8 cellular contexts compared by ENCODE assay signal in genomic region chr1:248873993-248874671, GRCh38. TPM values are rescaled to one million over a fixed set of nuclear protein-coding genes. Genes with fewer than 3 reads are reported as not detected.
DNase-seq lines count a peak whose midpoint lies in the region; ATAC-seq and TF ChIP-seq lines count a peak whose summit lies in the region.

No MANE protein-coding gene starts in this region.

- H3K36me3 ChIP-seq in vagina: no peaks in the 10 kb centered on the region

- H3K4me3 ChIP-seq in GM08714 (ENCODE audit: low read length) (peak overlapping the region; percentile 72), vagina (peak overlapping the region; percentile 68)

- H3K9me3 Mint-ChIP-seq in T-helper 1 cell treated with Interleukin-12 subunit alpha and Interleukin-12 subunit beta and Interleukin-4 antibody, amounts not matched to agents 30 μg/mL and 1 μg/mL, for 36 hours: no peaks in the 10 kb centered on the region

- no peaks in the 10 kb centered on the region for H3K9me3 ChIP-seq in vagina

- peak overlapping the region; percentile 94 for H3K27ac Mint-ChIP-seq in T-helper 1 cell treated with Interleukin-12 subunit alpha and Interleukin-12 subunit beta and Interleukin-4 antibody, amounts not matched to agents 30 μg/mL and 1 μg/mL, for 36 hours

- TF ChIP-seq CTCF in vagina (IDR thresholded peaks at IDR 0.05): no peak

- peak; percentile 72 for ATAC-seq in HG02840 (IDR thresholded peaks at IDR 0.05; ENCODE audit: low FRiP score, unreplicated experiment)

- H3K4me1 Mint-ChIP-seq in T-helper 1 cell treated with Interleukin-12 subunit alpha and Interleukin-12 subunit beta and Interleukin-4 antibody, amounts not matched to agents 30 μg/mL and 1 μg/mL, for 36 hours (ENCODE audit: low read depth): peaks cover 20% of the 10 kb centered on the region

- H3K36me3 Mint-ChIP-seq in T-helper 1 cell treated with Interleukin-12 subunit alpha and Interleukin-12 subunit beta and Interleukin-4 antibody, amounts not matched to agents 30 μg/mL and 1 μg/mL, for 36 hours (ENCODE audit: low read depth): peaks cover 3% of the 10 kb centered on the region

- H3K4me1 ChIP-seq in vagina: peaks cover 8% of the 10 kb centered on the region

- H3K27me3 ChIP-seq in vagina: no peaks in the 10 kb centered on the region

- DNase-seq in NCI-H1436 (lab: John Stamatoyannopoulos, UW): peak; percentile 93
- DNase-seq in hippocampal formation (lab: John Stamatoyannopoulos, UW): peak; percentile 79 to 88
- DNase-seq in retina: peak; percentile 98
- peak in 1 of 2 donors; percentile 97 for DNase-seq in vagina (ENCODE audit: extremely low spot score in 2 of 2)

- intact Hi-C loops in vagina (cut with DNase I): no loop called here

- TF ChIP-seq POLR2A in vagina (IDR thresholded peaks at IDR 0.05): no peak

- peak overlapping the region; percentile 86 for H3K27ac ChIP-seq in angular gyrus (ENCODE audit: low read depth, low read length)
- peak overlapping the region; percentile 97 for H3K27ac ChIP-seq in vagina

- peak overlapping the region; percentile 90 for H3K4me3 Mint-ChIP-seq in T-helper 1 cell treated with Interleukin-12 subunit alpha and Interleukin-12 subunit beta and Interleukin-4 antibody, amounts not matched to agents 30 μg/mL and 1 μg/mL, for 36 hours

- peaks cover 22% of the 10 kb centered on the region for H3K27me3 Mint-ChIP-seq in T-helper 1 cell treated with Interleukin-12 subunit alpha and Interleukin-12 subunit beta and Interleukin-4 antibody, amounts not matched to agents 30 μg/mL and 1 μg/mL, for 36 hours (ENCODE audit: low read depth)

RNA-seq across cellular contexts. Expression of gene ZNF692, which starts 15.2 kb away (rescaled TPM):
- 46.7 TPM for total RNA-seq in vagina

RNA-seq across cellular contexts. Expression of gene PGBD2, which starts 31.9 kb away (rescaled TPM):
- 12.5 TPM for total RNA-seq in vagina

RNA-seq across cellular contexts. Expression of gene ZNF672, which starts 36.1 kb away (rescaled TPM):
- total RNA-seq in vagina: 44.9 TPM

RNA-seq across cellular contexts. Expression of gene SH3BP5L, which starts 48.4 kb away (rescaled TPM):
- total RNA-seq in vagina: 18.7 TPM
